Comparison of ENCODE assay signal across 1 cellular context in genomic region chr10:75651452-75651851, GRCh38.
TF ChIP-seq lines count a peak whose summit lies in the region.

No MANE protein-coding gene starts in this region.

TF ChIP-seq in GM23338, 12 proteins besides CTCF, POLR2A, EP300 and RAD21 (continued from another document):
- no peak for TF ChIP-seq ZNF462 (CRISPR knock-in tag; IDR thresholded peaks at IDR 0.05)
- no peak for TF ChIP-seq JUNB (IDR thresholded peaks at IDR 0.05; ENCODE audit: unreplicated experiment)
- TF ChIP-seq ETS1 (IDR thresholded peaks at IDR 0.05) = no peak
- TF ChIP-seq STAT1 (IDR thresholded peaks at IDR 0.05; ENCODE audit: unreplicated experiment) = no peak
- no peak for TF ChIP-seq ZNF331 (CRISPR knock-in tag; IDR thresholded peaks at IDR 0.05; ENCODE audit: low read depth)
